8 cellular contexts compared by ENCODE assay signal in genomic region chr18:35577045-35577848, GRCh38. TPM values are rescaled to one million over a fixed set of nuclear protein-coding genes. Genes with fewer than 3 reads are reported as not detected.
DNase-seq lines count a peak whose midpoint lies in the region; ATAC-seq, FAIRE-seq and TF ChIP-seq lines count a peak whose summit lies in the region.

No MANE protein-coding gene starts in this region.

- ATAC-seq in GM18858 (IDR thresholded peaks at IDR 0.05; ENCODE audit: unreplicated experiment) = peak; percentile 48
- peak; percentile 52 for ATAC-seq in GM21528 (IDR thresholded peaks at IDR 0.05; ENCODE audit: low FRiP score, unreplicated experiment)
- peak; percentile 83 for ATAC-seq in HG03378 (IDR thresholded peaks at IDR 0.05; ENCODE audit: unreplicated experiment)

- H3K36me3 ChIP-seq in kidney (ENCODE audit: control insufficient read depth in 1 of 2, insufficient read depth in 2 of 2, low read length in 2 of 2) = no peaks in the 10 kb centered on the region
- no peaks in the 10 kb centered on the region for H3K36me3 ChIP-seq in thyroid gland

- TF ChIP-seq POLR2A in lower leg skin (IDR thresholded peaks at IDR 0.05) = no peak
- no peak for TF ChIP-seq POLR2A in thyroid gland (IDR thresholded peaks at IDR 0.05)

- intact Hi-C loops in kidney (cut with DNase I) = no loop called here
- intact Hi-C loops in lower leg skin (cut with DNase I; ENCODE audit: low total_unique reads) = no loop called here
- intact Hi-C loops in thyroid gland (cut with DNase I) = loop anchor here (10.0 kb wide), 1 partner anchor 62 kb away; no protein-coding TSS in a partner anchor

- peaks cover under 1 to 1% of the 10 kb centered on the region in 2 donors for H3K4me1 ChIP-seq in kidney (ENCODE audit: control insufficient read depth in 1 of 2, insufficient read depth in 1 of 2, low read depth in 1 of 2, low read length in 2 of 2)
- H3K4me1 ChIP-seq in thyroid gland = peaks cover 0 to 4% of the 10 kb centered on the region in 2 donors

- CTCF ChIA-PET in HEK293T (lab: Yijun Ruan, JAX) = no interaction called here

- FAIRE-seq in kidney (lab: Jason Lieb, UNC) = no peak

- POLR2A ChIA-PET in HEK293T (lab: Yijun Ruan, JAX) = no interaction called here

- H3K4me3 ChIP-seq in kidney (ENCODE audit: low read length in 2 of 2) = no peak overlapping the region
- H3K4me3 ChIP-seq in lower leg skin (ENCODE audit: low read depth, poor library complexity, severe bottlenecking) = no peak overlapping the region
- H3K4me3 ChIP-seq in thyroid gland (replicated peaks in 1 of 3) = no peak overlapping the region

- 89 to 91% methylated on average over 8 of the region's 8 CpGs for WGBS in lower leg skin, 2 donors
- WGBS in thyroid gland, 2 donors = 83 to 92% methylated on average over 8 of the region's 8 CpGs

- H3K27ac ChIP-seq in kidney (ENCODE audit: low read depth in 2 of 2, low read length in 2 of 2) (no peak overlapping the region), thyroid gland (no peak overlapping the region)

- no peaks in the 10 kb centered on the region for H3K27me3 ChIP-seq in thyroid gland

- DNase-seq in kidney (peak; percentile 80), HEK293T (ENCODE audit: extremely low spot score) (no peak), lower leg skin (ENCODE audit: low spot score in 2 of 2) (no peak), NCI-H1092 treated with DMSO at 0.1 percent for 48 hours (lab: John Stamatoyannopoulos, UW) (no peak), thyroid gland (no peak)

- no peak overlapping the region for H3K9ac ChIP-seq in kidney (ENCODE audit: low read length in 2 of 2)

- H3K9me3 ChIP-seq in kidney (ENCODE audit: control insufficient read depth in 1 of 2, low read length in 2 of 2) = no peaks in the 10 kb centered on the region
- H3K9me3 ChIP-seq in thyroid gland = no peaks in the 10 kb centered on the region

- no peak for TF ChIP-seq CTCF in kidney (IDR thresholded peaks at IDR 0.05; ENCODE audit: borderline replicate concordance, extremely low read depth, insufficient read depth)
- no peak for TF ChIP-seq CTCF in lower leg skin (IDR thresholded peaks at IDR 0.05)
- no peak for TF ChIP-seq CTCF in thyroid gland (IDR thresholded peaks at IDR 0.05)

TF ChIP-seq in HEK293T, 16 proteins besides CTCF, POLR2A, EP300 and RAD21:
- TF ChIP-seq FOXK2 (IDR thresholded peaks at IDR 0.05) (no peak), ARNT (IDR thresholded peaks at IDR 0.05) (no peak), ELF4 (IDR thresholded peaks at IDR 0.05) (no peak), ZNF384 (IDR thresholded peaks at IDR 0.05) (no peak), FOXA1 (IDR thresholded peaks at IDR 0.05) (no peak), SP1 (IDR thresholded peaks at IDR 0.05) (no peak), L3MBTL2 (conservative IDR thresholded peaks at IDR 0.05) (no peak), PKNOX1 (IDR thresholded peaks at IDR 0.05) (no peak), HDGF (IDR thresholded peaks at IDR 0.05; ENCODE audit: borderline replicate concordance) (no peak), SUZ12 (IDR thresholded peaks at IDR 0.05) (no peak), TARDBP (IDR thresholded peaks at IDR 0.05) (no peak), CTBP1 (IDR thresholded peaks at IDR 0.05; ENCODE audit: borderline replicate concordance) (no peak), LEF1 (IDR thresholded peaks at IDR 0.05; ENCODE audit: borderline replicate concordance) (no peak)

RNA-seq across cellular contexts. Expression of gene GALNT1, which starts 4.3 kb away (rescaled TPM):
- 59.3 TPM for total RNA-seq in kidney
- polyA plus RNA-seq in kidney (ENCODE audit: insufficient read depth, low read depth, low replicate concordance) = 11.8 TPM
- total RNA-seq in lower leg skin = 100 to 1,000 TPM in 2 of 4 donors, 10 to 100 TPM in 2; 64.4 to 106 (median 93.4) TPM
- total RNA-seq in thyroid gland = 100 to 1,000 TPM in 1 of 4 donors, 10 to 100 TPM in 3; 38.7 to 191 (median 46.3) TPM
